Comparison of ENCODE assay signal across 1 cellular context in genomic region chr12:6334359-6334758, GRCh38.
TF ChIP-seq lines count a peak whose summit lies in the region.

No MANE protein-coding gene starts in this region.

TF ChIP-seq in HepG2, 621 proteins besides CTCF, POLR2A, EP300 and RAD21:
- TF ChIP-seq CHD4 (IDR thresholded peaks at IDR 0.05; ENCODE audit: borderline replicate concordance, low read length) (no peak), ZNF562 (CRISPR knock-in tag; IDR thresholded peaks at IDR 0.05; ENCODE audit: borderline replicate concordance) (no peak), HINFP (CRISPR knock-in tag; IDR thresholded peaks at IDR 0.05; ENCODE audit: low read depth) (no peak), HMG20B (CRISPR knock-in tag; conservative IDR thresholded peaks at IDR 0.05) (no peak), ZNF280B (CRISPR knock-in tag; IDR thresholded peaks at IDR 0.05; ENCODE audit: borderline replicate concordance) (no peak), GATAD1 (CRISPR knock-in tag; IDR thresholded peaks at IDR 0.05) (no peak), ZNF20 (CRISPR knock-in tag; IDR thresholded peaks at IDR 0.05) (no peak), IKZF5 (CRISPR knock-in tag; IDR thresholded peaks at IDR 0.05) (no peak), ZNF263 (CRISPR knock-in tag; IDR thresholded peaks at IDR 0.05) (0 out of 2 replicates have a peak, but pooled peaks have one; percentile 9), ZBTB7A (CRISPR knock-in tag; IDR thresholded peaks at IDR 0.05) (no peak), ZNF180 (CRISPR knock-in tag; IDR thresholded peaks at IDR 0.05; ENCODE audit: borderline replicate concordance, low read depth) (no peak), GMEB2 (CRISPR knock-in tag; IDR thresholded peaks at IDR 0.05; ENCODE audit: low read depth) (no peak), ZNF225 (CRISPR knock-in tag; IDR thresholded peaks at IDR 0.05) (no peak), ZNF121 (CRISPR knock-in tag; IDR thresholded peaks at IDR 0.05) (peak; percentile 93), CEBPB (IDR thresholded peaks at IDR 0.05; ENCODE audit: borderline replicate concordance, low read depth, low read length) (0 out of 2 replicates have a peak, but pooled peaks have one; percentile 7), ZNF205 (CRISPR knock-in tag; IDR thresholded peaks at IDR 0.05) (no peak), ZNF513 (CRISPR knock-in tag; conservative IDR thresholded peaks at IDR 0.05) (no peak), ZNF207 (IDR thresholded peaks at IDR 0.05; ENCODE audit: borderline replicate concordance) (no peak), ZFYVE20 (CRISPR knock-in tag; IDR thresholded peaks at IDR 0.05; ENCODE audit: borderline replicate concordance, low read depth) (no peak), STAT5B (CRISPR knock-in tag; IDR thresholded peaks at IDR 0.05) (no peak), ZFP36 (IDR thresholded peaks at IDR 0.05; ENCODE audit: borderline replicate concordance, low read depth, low read length, partially characterized antibody) (no peak), BRCA1 (CRISPR knock-in tag; IDR thresholded peaks at IDR 0.05) (no peak), SRSF9 (IDR thresholded peaks at IDR 0.05; ENCODE audit: borderline replicate concordance, insufficient read depth, low read depth, low read length, poor library complexity, severe bottlenecking) (no peak), ZNF383 (CRISPR knock-in tag; IDR thresholded peaks at IDR 0.05; ENCODE audit: borderline replicate concordance) (no peak), YY1 (IDR thresholded peaks at IDR 0.05; ENCODE audit: insufficient read depth, insufficient replicate concordance, low read depth, low read length) (no peak), TFDP2 (CRISPR knock-in tag; IDR thresholded peaks at IDR 0.05) (no peak), ZSCAN20 (CRISPR knock-in tag; IDR thresholded peaks at IDR 0.05; ENCODE audit: borderline replicate concordance) (no peak)
